8 cellular contexts compared by ENCODE assay signal in the genomic region with DNA sequence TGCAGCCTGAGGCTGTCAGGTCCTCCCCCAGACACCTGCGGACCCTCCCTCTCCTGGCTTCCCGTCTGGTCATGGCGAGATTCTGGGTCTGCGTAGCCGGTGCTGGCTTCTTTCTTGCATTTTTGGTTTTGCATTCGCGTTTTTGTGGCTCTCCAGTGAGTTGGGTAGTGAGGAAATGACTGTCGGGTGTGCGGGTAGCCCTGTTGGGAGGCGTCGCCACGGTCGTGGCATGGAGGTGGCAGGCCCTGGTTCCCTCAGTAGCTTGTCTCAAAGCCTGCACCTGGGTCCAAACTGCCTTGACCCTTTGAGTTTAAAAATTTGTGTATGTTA. TPM values are rescaled to one million over a fixed set of nuclear protein-coding genes. Genes with fewer than 3 reads are reported as not detected.
A peak's percentile ranks its signal among the peaks of the same experiment; 100 is the strongest.
DNase-seq lines count a peak whose midpoint lies in the region; ATAC-seq and TF ChIP-seq lines count a peak whose summit lies in the region.

No MANE protein-coding gene starts in this region.

- H2AFZ ChIP-seq in neuron (ENCODE audit: low read depth, low read length), result peak overlapping the region; percentile 90

- no peaks in the 10 kb centered on the region for H3K27me3 ChIP-seq in neuron (ENCODE audit: insufficient read depth, low read length)

- peak overlapping the region; percentile 91 for H3K4me3 ChIP-seq in neuron (ENCODE audit: low read length)

- peaks cover 35% of the 10 kb centered on the region for H3K4me1 Mint-ChIP-seq in activated CD4-positive, alpha-beta memory T cell treated with anti-CD3 and anti-CD28 coated beads for 36 hours (ENCODE audit: low read depth)
- peaks cover 30% of the 10 kb centered on the region for H3K4me1 Mint-ChIP-seq in type B pancreatic cell (ENCODE audit: unreplicated experiment)

- H3K9me3 ChIP-seq in ES-I3 (ENCODE audit: control insufficient read depth, insufficient read depth, low read length), result no peaks in the 10 kb centered on the region
- no peaks in the 10 kb centered on the region for H3K9me3 ChIP-seq in neuron (ENCODE audit: low read length)

- H3K36me3 ChIP-seq in ES-I3 (ENCODE audit: insufficient read depth, low read length) (no peaks in the 10 kb centered on the region; the same call in 1 of the 2 replicates), neuron (ENCODE audit: insufficient read depth, low read length) (peaks cover 7% of the 10 kb centered on the region)

- no peak for TF ChIP-seq RAD21 in Ishikawa (IDR thresholded peaks at IDR 0.05; ENCODE audit: low read depth)

- H3K4me3 Mint-ChIP-seq in activated CD4-positive, alpha-beta memory T cell treated with anti-CD3 and anti-CD28 coated beads for 36 hours, result peak overlapping the region; percentile 89
- peak overlapping the region; percentile 97 for H3K4me3 Mint-ChIP-seq in type B pancreatic cell

- H3K27me3 Mint-ChIP-seq in activated CD4-positive, alpha-beta memory T cell treated with anti-CD3 and anti-CD28 coated beads for 36 hours, result no peaks in the 10 kb centered on the region
- H3K27me3 Mint-ChIP-seq in type B pancreatic cell, result no peaks in the 10 kb centered on the region

- DNase-seq in activated CD4-positive, alpha-beta memory T cell treated with anti-CD3 and anti-CD28 coated beads for 36 hours, result peak; percentile 83
- DNase-seq in epithelial cell of prostate (ENCODE audit: low read depth, low spot score) (no peak), type B pancreatic cell (ENCODE audit: extremely low spot score, unreplicated experiment) (no peak), T1000 (lab: John Stamatoyannopoulos, UW) (no peak)

- peak overlapping the region; percentile 95 for H3K27ac Mint-ChIP-seq in activated CD4-positive, alpha-beta memory T cell treated with anti-CD3 and anti-CD28 coated beads for 36 hours
- H3K27ac Mint-ChIP-seq in type B pancreatic cell, result peak overlapping the region; percentile 98

- H3K9ac ChIP-seq in ES-I3 (ENCODE audit: low read depth, low read length), result peak overlapping the region; percentile 76

- peaks cover 9% of the 10 kb centered on the region for H3K36me3 Mint-ChIP-seq in activated CD4-positive, alpha-beta memory T cell treated with anti-CD3 and anti-CD28 coated beads for 36 hours
- no peaks in the 10 kb centered on the region for H3K36me3 Mint-ChIP-seq in type B pancreatic cell

- CTCF ChIA-PET in activated CD4-positive, alpha-beta memory T cell treated with anti-CD3 and anti-CD28 coated beads for 36 hours (lab: Charles Lee), result interaction anchor here (0.6 to 1.8 kb wide), 5 partner anchors 13 to 1981 kb away, joined by 3 to 7 read pairs (median 3); no protein-coding TSS in a partner anchor

- POLR2A ChIA-PET in activated CD4-positive, alpha-beta memory T cell treated with anti-CD3 and anti-CD28 coated beads for 36 hours (lab: Charles Lee), result interaction anchor here (0.6 to 2.3 kb wide), 5 partner anchors 15 to 269 kb away, joined by 3 to 10 read pairs (median 3); no protein-coding TSS in a partner anchor

- ATAC-seq in GM21528 (IDR thresholded peaks at IDR 0.05; ENCODE audit: low FRiP score, unreplicated experiment), result peak; percentile 35

- TF ChIP-seq EP300 in Ishikawa (IDR thresholded peaks at IDR 0.05; ENCODE audit: borderline replicate concordance), result no peak

- peaks cover 3% of the 10 kb centered on the region; the same call in 1 of the 2 replicates for H3K4me1 ChIP-seq in ES-I3 (ENCODE audit: insufficient read depth, low read length)
- H3K4me1 ChIP-seq in neuron (ENCODE audit: insufficient read depth, low read length), result peaks cover 40% of the 10 kb centered on the region

- intact Hi-C loops in activated CD4-positive, alpha-beta memory T cell treated with anti-CD3 and anti-CD28 coated beads for 36 hours (cut with micrococcal nuclease), result loop anchor here (1.0 to 10.0 kb wide), 9 partner anchors 56 to 1626 kb away; a partner anchor contains a TSS

- no peak for TF ChIP-seq CTCF in type B pancreatic cell (conservative IDR thresholded peaks at IDR 0.05)

- no peaks in the 10 kb centered on the region for H3K9me3 Mint-ChIP-seq in activated CD4-positive, alpha-beta memory T cell treated with anti-CD3 and anti-CD28 coated beads for 36 hours
- H3K9me3 Mint-ChIP-seq in type B pancreatic cell, result no peaks in the 10 kb centered on the region

- H3K27ac ChIP-seq in epithelial cell of prostate, result peak overlapping the region; percentile 84

TF ChIP-seq in Ishikawa, 13 proteins besides CTCF, POLR2A, EP300 and RAD21:
- TF ChIP-seq, protein P1, sequence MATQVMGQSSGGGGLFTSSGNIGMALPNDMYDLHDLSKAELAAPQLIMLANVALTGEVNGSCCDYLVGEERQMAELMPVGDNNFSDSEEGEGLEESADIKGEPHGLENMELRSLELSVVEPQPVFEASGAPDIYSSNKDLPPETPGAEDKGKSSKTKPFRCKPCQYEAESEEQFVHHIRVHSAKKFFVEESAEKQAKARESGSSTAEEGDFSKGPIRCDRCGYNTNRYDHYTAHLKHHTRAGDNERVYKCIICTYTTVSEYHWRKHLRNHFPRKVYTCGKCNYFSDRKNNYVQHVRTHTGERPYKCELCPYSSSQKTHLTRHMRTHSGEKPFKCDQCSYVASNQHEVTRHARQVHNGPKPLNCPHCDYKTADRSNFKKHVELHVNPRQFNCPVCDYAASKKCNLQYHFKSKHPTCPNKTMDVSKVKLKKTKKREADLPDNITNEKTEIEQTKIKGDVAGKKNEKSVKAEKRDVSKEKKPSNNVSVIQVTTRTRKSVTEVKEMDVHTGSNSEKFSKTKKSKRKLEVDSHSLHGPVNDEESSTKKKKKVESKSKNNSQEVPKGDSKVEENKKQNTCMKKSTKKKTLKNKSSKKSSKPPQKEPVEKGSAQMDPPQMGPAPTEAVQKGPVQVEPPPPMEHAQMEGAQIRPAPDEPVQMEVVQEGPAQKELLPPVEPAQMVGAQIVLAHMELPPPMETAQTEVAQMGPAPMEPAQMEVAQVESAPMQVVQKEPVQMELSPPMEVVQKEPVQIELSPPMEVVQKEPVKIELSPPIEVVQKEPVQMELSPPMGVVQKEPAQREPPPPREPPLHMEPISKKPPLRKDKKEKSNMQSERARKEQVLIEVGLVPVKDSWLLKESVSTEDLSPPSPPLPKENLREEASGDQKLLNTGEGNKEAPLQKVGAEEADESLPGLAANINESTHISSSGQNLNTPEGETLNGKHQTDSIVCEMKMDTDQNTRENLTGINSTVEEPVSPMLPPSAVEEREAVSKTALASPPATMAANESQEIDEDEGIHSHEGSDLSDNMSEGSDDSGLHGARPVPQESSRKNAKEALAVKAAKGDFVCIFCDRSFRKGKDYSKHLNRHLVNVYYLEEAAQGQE (IDR thresholded peaks at IDR 0.05; ENCODE audit: low read depth), result no peak
- TF ChIP-seq FOXM1 (IDR thresholded peaks at IDR 0.05; ENCODE audit: borderline replicate concordance, low read depth) (no peak), TCF12 (IDR thresholded peaks at IDR 0.05; ENCODE audit: low read depth) (no peak), ZBTB7A (IDR thresholded peaks at IDR 0.05; ENCODE audit: low read depth) (0 out of 2 replicates have a peak, but pooled peaks have one; percentile 26)
- TF ChIP-seq, protein P2, sequence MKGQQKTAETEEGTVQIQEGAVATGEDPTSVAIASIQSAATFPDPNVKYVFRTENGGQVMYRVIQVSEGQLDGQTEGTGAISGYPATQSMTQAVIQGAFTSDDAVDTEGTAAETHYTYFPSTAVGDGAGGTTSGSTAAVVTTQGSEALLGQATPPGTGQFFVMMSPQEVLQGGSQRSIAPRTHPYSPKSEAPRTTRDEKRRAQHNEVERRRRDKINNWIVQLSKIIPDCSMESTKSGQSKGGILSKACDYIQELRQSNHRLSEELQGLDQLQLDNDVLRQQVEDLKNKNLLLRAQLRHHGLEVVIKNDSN (IDR thresholded peaks at IDR 0.05), result no peak

RNA-seq across cellular contexts. Expression of a gene that starts 0.3 kb away (rescaled TPM):
- total RNA-seq in activated CD4-positive, alpha-beta memory T cell treated with anti-CD3 and anti-CD28 coated beads for 36 hours, result 10 to 100 TPM; 15.2 to 16.8 TPM
- total RNA-seq in type B pancreatic cell (ENCODE audit: low replicate concordance), result 17.3 and 24.8 TPM in 2 replicates

RNA-seq across cellular contexts. Expression of a gene that starts 0.6 kb away (rescaled TPM):
- 10 to 100 TPM; 59.9 to 70.5 TPM for total RNA-seq in activated CD4-positive, alpha-beta memory T cell treated with anti-CD3 and anti-CD28 coated beads for 36 hours
- 40.9 TPM in 2 replicates for total RNA-seq in type B pancreatic cell (ENCODE audit: low replicate concordance)

RNA-seq across cellular contexts. Expression of a gene that starts 47.9 kb away (rescaled TPM):
- not detected for total RNA-seq in activated CD4-positive, alpha-beta memory T cell treated with anti-CD3 and anti-CD28 coated beads for 36 hours
- 0.56 TPM in 1 of 2 replicates, not detected in the other for total RNA-seq in type B pancreatic cell (ENCODE audit: low replicate concordance)
